ENCODE assay signal across 8 cellular contexts in the genomic region with DNA sequence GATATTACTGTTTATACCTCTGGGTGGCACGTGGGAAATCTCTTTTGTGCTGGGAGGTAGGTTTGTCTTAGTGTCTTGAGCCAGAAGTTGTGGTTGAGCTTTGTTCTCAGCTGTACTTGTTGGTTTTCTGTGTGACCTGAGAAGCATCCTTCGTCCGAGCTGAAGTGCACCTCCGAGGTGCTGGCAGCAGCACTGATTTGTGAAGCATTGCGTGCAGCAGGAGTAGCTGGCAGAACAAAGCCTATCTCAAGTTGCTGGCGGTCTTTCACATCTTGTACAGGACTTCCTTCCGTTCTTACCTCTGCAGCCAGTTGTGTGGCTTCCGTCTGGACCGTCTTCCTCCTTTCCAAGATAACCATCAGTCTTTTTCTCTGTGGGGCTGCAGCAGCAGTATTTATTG. TPM values are rescaled to one million over a fixed set of nuclear protein-coding genes. Genes with fewer than 3 reads are reported as not detected.
DNase-seq lines count a peak whose midpoint lies in the region; FAIRE-seq and TF ChIP-seq lines count a peak whose summit lies in the region.

No MANE protein-coding gene starts in this region.

- H3K27me3 ChIP-seq in PC-9 (ENCODE audit: insufficient read depth, low read depth), result no peaks in the 10 kb centered on the region

- no peaks in the 10 kb centered on the region for H3K9me2 ChIP-seq in PC-9 (ENCODE audit: insufficient read depth)

- H3K36me3 Mint-ChIP-seq in brain (peaks cover 42% of the 10 kb centered on the region), nephron (ENCODE audit: low read depth) (peaks cover 13% of the 10 kb centered on the region)

- in situ Hi-C loops in GM13976 (cut with MboI; ENCODE audit: low sequenced_read_pairs, unreplicated experiment), result no loop called here

- H3K4me2 ChIP-seq in PC-9, result peak overlapping the region; percentile 97; the same call in 1 of the 2 replicates

- H3K79me2 ChIP-seq in PC-9 (ENCODE audit: low read depth), result peaks cover 88% of the 10 kb centered on the region

- H3K9me3 Mint-ChIP-seq in brain (peaks cover 0 to 2% (median 0%) of the 10 kb centered on the region in 5 experiments), nephron (no peaks in the 10 kb centered on the region)

- peaks cover 84% of the 10 kb centered on the region for H4K20me1 ChIP-seq in PC-9 (ENCODE audit: insufficient read depth)

- POLR2A ChIA-PET in PC-9 (lab: Charles Lee; ENCODE audit: unreplicated experiment), result interaction anchor here (0.6 to 1.1 kb wide), 2 partner anchors 25 to 42 kb away, joined by 3 to 12 read pairs; no protein-coding TSS in a partner anchor

- peaks cover 87% of the 10 kb centered on the region for H3K4me1 Mint-ChIP-seq in brain
- peaks cover 72% of the 10 kb centered on the region for H3K4me1 Mint-ChIP-seq in nephron

- peaks cover 49% of the 10 kb centered on the region for H3F3A ChIP-seq in PC-9 (ENCODE audit: insufficient read depth, low read depth)

- intact Hi-C loops in PC-9 (cut with micrococcal nuclease; ENCODE audit: unreplicated experiment), result no loop called here

- H3K4me3 ChIP-seq in PC-9, result no peak overlapping the region

- H3K27me3 Mint-ChIP-seq in brain (peaks cover 9% of the 10 kb centered on the region), nephron (ENCODE audit: low read depth) (no peaks in the 10 kb centered on the region)

- H3K27ac Mint-ChIP-seq in brain (peak overlapping the region; percentile 74 to 99 (median 98)), nephron (peak overlapping the region; percentile 94 to 99 (median 99))

- CTCF ChIA-PET in PC-9 (lab: Charles Lee), result no interaction called here

- no peak overlapping the region for H3K27ac ChIP-seq in PC-9

- H3K36me3 ChIP-seq in PC-9 (ENCODE audit: low read depth), result 0 out of 2 replicates have a peak, but pooled peaks cover 2% of the 10 kb centered on the region

- no peak for TF ChIP-seq CTCF in PC-9 (conservative IDR thresholded peaks at IDR 0.05)
- TF ChIP-seq CTCF in brain (conservative IDR thresholded peaks at IDR 0.05), result no peak
- TF ChIP-seq CTCF in nephron (IDR thresholded peaks at IDR 0.05; ENCODE audit: unreplicated experiment in 3 of 3), result no peak
- TF ChIP-seq CTCF in GM13976 (IDR thresholded peaks at IDR 0.05; ENCODE audit: borderline replicate concordance, control extremely low read depth, extremely low read depth, insufficient read depth, missing control alignments), result no peak

- no peaks in the 10 kb centered on the region for H3K9me3 ChIP-seq in PC-9 (ENCODE audit: insufficient read depth, low read depth)

- FAIRE-seq in GM18507 (lab: Jason Lieb, UNC), result peak; percentile 87

- H2AFZ ChIP-seq in PC-9, result no peak overlapping the region

- BruUV-seq in PC-9 (replicated peaks; lab: Mats Ljungman, UMichigan), result no TSS peak

- peaks cover 40% of the 10 kb centered on the region for H3K4me1 ChIP-seq in PC-9 (replicated peaks; ENCODE audit: insufficient read depth)

- DNase-seq in GM18507 (ENCODE audit: extremely low spot score, insufficient read length, low read depth) (no peak), PC-9 (no peak), cortex of kidney (lab: John Stamatoyannopoulos, UW) (no peak), NCI-H1436 treated with DMSO at 0.1 percent for 48 hours (lab: John Stamatoyannopoulos, UW) (no peak), amniotic stem cell (lab: John Stamatoyannopoulos, UW) (no peak), GM13976 (ENCODE audit: low spot score) (no peak)

- peak overlapping the region; percentile 97 to 99 (median 98) for H3K4me3 Mint-ChIP-seq in brain
- H3K4me3 Mint-ChIP-seq in nephron, result peak overlapping the region; percentile 98 to 99 (median 98)

RNA-seq across cellular contexts. Expression of a gene that starts 4.3 kb away (rescaled TPM):
- total RNA-seq in PC-9 (2021), result 307 and 361 TPM in 2 replicates
- 264 TPM for polyA plus RNA-seq in brain (ENCODE audit: insufficient read depth, low read depth, low replicate concordance)
